ENCODE assay signal across 30 cellular contexts in the genomic region with DNA sequence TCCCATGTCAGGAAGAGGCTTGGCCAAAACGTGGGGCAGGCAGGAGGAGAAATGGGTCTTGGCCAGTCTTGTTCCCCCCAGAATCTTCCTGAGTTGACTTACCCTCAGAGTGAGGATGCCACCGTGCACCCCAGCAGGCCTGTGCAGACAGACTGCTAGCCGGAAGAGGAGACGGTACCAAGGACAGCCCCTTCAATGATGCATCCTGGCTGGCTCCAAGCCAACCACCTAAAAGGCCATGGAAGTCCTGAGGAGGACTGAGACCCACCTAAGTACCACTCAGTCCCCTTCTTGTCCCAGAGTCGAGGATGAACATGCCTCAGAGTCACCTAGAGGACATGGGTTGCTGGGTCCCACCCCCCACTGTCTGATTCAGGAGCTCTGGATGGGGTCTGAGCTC. TPM values are rescaled to one million over a fixed set of nuclear protein-coding genes. Genes with fewer than 3 reads are reported as not detected.
"Had no signal": no experiment of that assay in that cellular context is flagged by ENCODE, and none has a peak within 500 bp of the region (broad histone marks: within the 10 kb centered on the region; RNA-seq: fewer than 3 reads in every experiment).

No MANE protein-coding gene starts in this region.

- ATAC-seq: effector memory CD8-positive, alpha-beta T cell; esophagus mucosa; gastrocnemius medialis; left colon; left lobe of liver; left ventricle myocardium superior; lower lobe of right lung; mucosa of descending colon had no signal

- H3K4me3 Mint-ChIP-seq: dendritic cell treated with granulocyte-macrophage colony-stimulating factor and Interleukin-4, amounts not matched to agents 40 ng/mL and 50 ng/mL, for 4 days; effector memory CD8-positive, alpha-beta T cell; endodermal cell; mesothelial cell of epicardium; naive B cell had no signal

- H3K4me1 Mint-ChIP-seq: endodermal cell, mesothelial cell of epicardium, naive B cell had no signal

- H3K27me3 Mint-ChIP-seq: dendritic cell treated with granulocyte-macrophage colony-stimulating factor and Interleukin-4, amounts not matched to agents 40 ng/mL and 50 ng/mL, for 4 days; effector memory CD8-positive, alpha-beta T cell; naive B cell had no signal

- H3K4me3 ChIP-seq: colonic mucosa, esophagus squamous epithelium, gastrocnemius medialis, heart right ventricle, lower lobe of right lung, mucosa of descending colon had no signal

- H3K27me3 ChIP-seq: colonic mucosa, gastrocnemius medialis, heart right ventricle had no signal

- DNase-seq: colonic mucosa; cortex of kidney; effector CD8-positive, alpha-beta T cell; effector memory CD8-positive, alpha-beta T cell; endodermal cell; erythroblast; esophagus squamous epithelium; foreskin fibroblast; foreskin melanocyte; gastrocnemius medialis; glutamatergic neuron; head of caudate nucleus; heart right ventricle; hippocampal formation; left colon; left ventricle myocardium superior; lower lobe of right lung; mesenchymal stem cell; mucosa of descending colon; naive B cell had no signal

- H3K36me3 ChIP-seq: colonic mucosa, esophagus squamous epithelium, gastrocnemius medialis had no signal

- H3K27ac ChIP-seq: colonic mucosa, epithelial cell of prostate, esophagus squamous epithelium, gastrocnemius medialis, heart right ventricle, lower lobe of right lung had no signal

- H3K36me3 Mint-ChIP-seq: mesothelial cell of epicardium, naive B cell had no signal

- H3K27ac Mint-ChIP-seq: dendritic cell treated with granulocyte-macrophage colony-stimulating factor and Interleukin-4, amounts not matched to agents 40 ng/mL and 50 ng/mL, for 4 days; effector memory CD8-positive, alpha-beta T cell; endodermal cell; mesothelial cell of epicardium; naive B cell had no signal

- H3K4me1 ChIP-seq: colonic mucosa, esophagus squamous epithelium, gastrocnemius medialis, heart right ventricle, lower lobe of right lung had no signal

- H3K9me3 ChIP-seq: colonic mucosa, esophagus squamous epithelium, gastrocnemius medialis, heart right ventricle, lower lobe of right lung, mucosa of descending colon had no signal

- H3K9me3 Mint-ChIP-seq: dendritic cell treated with granulocyte-macrophage colony-stimulating factor and Interleukin-4, amounts not matched to agents 40 ng/mL and 50 ng/mL, for 4 days; effector memory CD8-positive, alpha-beta T cell; endodermal cell; mesothelial cell of epicardium; naive B cell had no signal

RNA-seq across cellular contexts. Expression of gene RCVRN, which starts 46.7 kb away (rescaled TPM):
- total RNA-seq: colonic mucosa, dermis microvascular lymphatic vessel endothelial cell, endodermal cell, esophagus mucosa, esophagus squamous epithelium, gastrocnemius medialis, glomerular endothelial cell, left lobe of liver, lower lobe of right lung, lung microvascular endothelial cell, myocyte had no signal
- polyA plus RNA-seq: keratinocyte had no signal
